ENCODE assay signal across 9 cellular contexts in genomic region chr7:133230591-133231194, GRCh38. TPM values are rescaled to one million over a fixed set of nuclear protein-coding genes. Genes with fewer than 3 reads are reported as not detected.
DNase-seq lines count a peak whose midpoint lies in the region; ATAC-seq, FAIRE-seq and TF ChIP-seq lines count a peak whose summit lies in the region.
"Had no signal": no experiment of that assay in that cellular context is flagged by ENCODE, and none has a peak within 500 bp of the region (broad histone marks: within the 10 kb centered on the region; RNA-seq: fewer than 3 reads in every experiment).

No MANE protein-coding gene starts in this region.

- H3K36me3 ChIP-seq in K562 (ENCODE audit: control insufficient read depth, insufficient read depth, low read length) = no peaks in the 10 kb centered on the region
- H3K36me3 ChIP-seq in kidney (ENCODE audit: control insufficient read depth in 1 of 2, insufficient read depth in 2 of 2, low read length in 2 of 2) = no peaks in the 10 kb centered on the region

- no peaks in the 10 kb centered on the region for H3K4me1 ChIP-seq in K562 (replicated peaks in 1 of 2; ENCODE audit: control insufficient read depth in 2 of 2, insufficient read depth in 2 of 2, low read length in 2 of 2)
- H3K4me1 ChIP-seq in kidney (ENCODE audit: control insufficient read depth in 1 of 2, insufficient read depth in 1 of 2, low read depth in 1 of 2, low read length in 2 of 2) = no peaks in the 10 kb centered on the region

- no peak overlapping the region for H3K9ac ChIP-seq in K562 (ENCODE audit: insufficient read depth in 1 of 2, low read depth in 2 of 2, low read length in 2 of 2)
- H3K9ac ChIP-seq in kidney (ENCODE audit: low read length in 2 of 2) = no peak overlapping the region

- peak; percentile 49 for FAIRE-seq in G401.6 (lab: Jason Lieb, UNC)
- peak; percentile 87 for FAIRE-seq in K562 (lab: Jason Lieb, UNC)
- peak; percentile 60 for FAIRE-seq in kidney (lab: Jason Lieb, UNC)

- DNase-seq in KG1 (lab: John Stamatoyannopoulos, UW) (peak; percentile 2), RPMI8226 (peak; percentile 67), K562 (ENCODE audit: extremely low read depth in 1 of 4, low spot score in 3 of 4) (peak; percentile 65 to 81 (median 76)), kidney (no peak)
- DNase-seq in stimulated activated CD4-positive, alpha-beta T cell treated with anti-CD3 and anti-CD28 coated beads, TNF-alpha, amount 100 ng/mL, for 24 hours (ENCODE audit: low read depth in 3 of 3) = peak; percentile 11 to 18 (median 17)
- DNase-seq: activated naive CD8-positive, alpha-beta T cell treated with anti-CD3 and anti-CD28 coated beads, Interleukin-2, amount 10 ng/mL, durations not matched to agents 7 days and 5 days had no signal

- CTCF ChIA-PET in K562 (lab: Yijun Ruan, JAX; ENCODE audit: low intra/inter-chr PET ratio) = interaction anchor here (0.7 to 2.0 kb wide), 4 partner anchors 300 to 687 kb away, joined by 3 to 8 read pairs (median 4); no protein-coding TSS in a partner anchor

- H3K4me3 ChIP-seq in K562 = no peak overlapping the region
- H3K4me3 ChIP-seq in kidney (ENCODE audit: low read length in 2 of 2) = no peak overlapping the region

- 0% methylated on average over 5 of the region's 5 CpGs for WGBS in K562 (ENCODE audit: insufficient coverage, low coverage, missing lambda C conversion rate)

- POLR2A ChIA-PET in K562 (lab: Yijun Ruan, JAX) = interaction anchor here (0.7 kb wide), 1 partner anchor 753 kb away, joined by 3 read pairs; no protein-coding TSS in a partner anchor

- in situ Hi-C loops in K562 (cut with MboI) = no loop called here

- H3K9me3 ChIP-seq in K562 (replicated peaks; ENCODE audit: control insufficient read depth, insufficient read depth, low read depth, low read length) (no peaks in the 10 kb centered on the region), kidney (ENCODE audit: control insufficient read depth in 1 of 2, low read length in 2 of 2) (no peaks in the 10 kb centered on the region)

- ATAC-seq in K562 (peak; percentile 86), HG02884 (IDR thresholded peaks at IDR 0.05; ENCODE audit: unreplicated experiment) (no peak), HG02973 (IDR thresholded peaks at IDR 0.05; ENCODE audit: unreplicated experiment) (no peak)

- TF ChIP-seq POLR2A in K562 (conservative IDR thresholded peaks at IDR 0.05) = no peak

- H3K27ac ChIP-seq in K562 (ENCODE audit: extremely low read depth, low read depth, low read length) = no peak overlapping the region
- H3K27ac ChIP-seq in kidney (ENCODE audit: low read depth in 2 of 2, low read length in 2 of 2) = no peak overlapping the region

- intact Hi-C loops in K562 (cut with micrococcal nuclease) = loop anchor here (5.0 to 10.0 kb wide), 2 partner anchors 204 to 518 kb away; no protein-coding TSS in a partner anchor
- intact Hi-C loops in kidney (cut with DNase I) = no loop called here

- H3K27me3 ChIP-seq in K562 (ENCODE audit: control insufficient read depth in 2 of 2, insufficient read depth in 2 of 2, low read length in 2 of 2) = peaks cover 24 to 35% of the 10 kb centered on the region in 2 experiments

- H3K79me2 ChIP-seq in K562 (ENCODE audit: control insufficient read depth, insufficient read depth, low read length) = no peaks in the 10 kb centered on the region

- peak; percentile 52 to 77 for TF ChIP-seq RAD21 in K562 (CRISPR knock-in tag; conservative IDR thresholded peaks at IDR 0.05 in 1 of 2, IDR thresholded peaks at IDR 0.05 in 1 of 2)

- TF ChIP-seq CTCF in K562 (IDR thresholded peaks at IDR 0.05 in 2 of 3, conservative IDR thresholded peaks at IDR 0.05 in 1 of 3; ENCODE audit: insufficient read depth in 2 of 3, low read depth in 1 of 3, low read length in 3 of 3) (peak; percentile 67 to 90 (median 85)), kidney (IDR thresholded peaks at IDR 0.05; ENCODE audit: borderline replicate concordance, extremely low read depth, insufficient read depth) (peak; percentile 80)

- no TSS peak for BruUV-seq in K562 (replicated peaks; lab: Mats Ljungman, UMichigan)

- no peaks in the 10 kb centered on the region for H4K20me1 ChIP-seq in K562 (replicated peaks; ENCODE audit: control insufficient read depth, insufficient read depth, low read length)

- no peak overlapping the region for H3K4me2 ChIP-seq in K562 (ENCODE audit: insufficient read depth, low read length)

- H2AFZ ChIP-seq in K562 (ENCODE audit: low read depth, low read length) = no peak overlapping the region

- no peak for TF ChIP-seq EP300 in K562 (IDR thresholded peaks at IDR 0.05; ENCODE audit: low read length)

- H3K9me1 ChIP-seq in K562 (ENCODE audit: control insufficient read depth, insufficient read depth, low read length) = no peaks in the 10 kb centered on the region

TF ChIP-seq in K562, 482 proteins besides CTCF, POLR2A, EP300 and RAD21 (continues in another document):
- TF ChIP-seq STAT6 (CRISPR knock-in tag; IDR thresholded peaks at IDR 0.05) (no peak), BACH1 (tag; IDR thresholded peaks at IDR 0.05) (no peak), ZNF778 (CRISPR knock-in tag; IDR thresholded peaks at IDR 0.05) (no peak), SIX5 (IDR thresholded peaks at IDR 0.05; ENCODE audit: borderline replicate concordance in 1 of 2, insufficient read depth in 1 of 2, low read depth in 1 of 2, low read length in 2 of 2) (no peak), DEAF1 (CRISPR knock-in tag; IDR thresholded peaks at IDR 0.05) (peak; percentile 49; the same call in 1 of the 2 replicates), ZNF23 (CRISPR knock-in tag; IDR thresholded peaks at IDR 0.05) (no peak), ATF3 (IDR thresholded peaks at IDR 0.05) (no peak), ATF3 (CRISPR knock-in tag; conservative IDR thresholded peaks at IDR 0.05) (no peak), PCBP1 (IDR thresholded peaks at IDR 0.05; ENCODE audit: low read depth, low read length, poor library complexity, severe bottlenecking) (no peak), NR2C2 (CRISPR knock-in tag; IDR thresholded peaks at IDR 0.05) (no peak), NR2C2 (tag; IDR thresholded peaks at IDR 0.05) (no peak)

RNA-seq across cellular contexts. Expression of gene EXOC4, which starts 22.2 kb away (rescaled TPM):
- 398 and 596 TPM in 2 replicates for total RNA-seq in K562 (2011; cell fraction: chromatin; rRNA removed; ENCODE audit: low replicate concordance)
- 144 and 188 TPM in 2 replicates for total RNA-seq in K562 (2011; cell fraction: nucleolus; rRNA removed)
- 271 and 334 TPM in 2 replicates for total RNA-seq in K562 (2011; cell fraction: nucleoplasm; rRNA removed)
- total RNA-seq in K562 (2014; rRNA removed) (41.2 and 50.4 TPM in 2 replicates), K562 (2014; rRNA removed; fragmentation: Illumina TruSeq; extraction: Trizol) (60.3 and 68.3 TPM in 2 replicates), K562 (2015; rRNA removed; fragmentation: Illumina TruSeq; extraction: Trizol) (53.4 and 60.6 TPM in 2 replicates), K562 (2021) (54.8 and 59.3 TPM in 2 replicates), kidney (78.7 TPM)
- polyA plus RNA-seq in K562 (2011; rRNA removed) (69.6 and 73.1 TPM in 2 replicates), K562 (2014; fragmentation: Illumina TruSeq; extraction: Trizol) (45.2 and 46.6 TPM in 2 replicates), K562 (2014; fragmentation: Nextera tagmentation; extraction: Ambion mirVana) (10 to 100 TPM; 18.5 to 26.3 TPM), K562 (2014; rRNA removed) (28.7 and 31.0 TPM in 2 replicates), kidney (ENCODE audit: insufficient read depth, low read depth, low replicate concordance) (22.8 TPM)
- 28.2 and 50.6 TPM in 2 replicates for polyA plus RNA-seq in K562 (2011; cell fraction: cytosol; rRNA removed)
- polyA plus RNA-seq in K562 (2011; cell fraction: nucleus; rRNA removed) = 55.8 and 68.8 TPM in 2 replicates
- 36.0 and 52.3 TPM in 2 replicates for polyA plus RNA-seq in K562 (2012)
- 297 and 410 TPM in 2 replicates for polyA minus RNA-seq in K562 (2011; rRNA and poly(A)+ RNA removed)
- 42.7 and 73.7 TPM in 2 replicates for polyA minus RNA-seq in K562 (2011; cell fraction: cytosol; rRNA and poly(A)+ RNA removed)
- polyA minus RNA-seq in K562 (2011; cell fraction: nucleus; rRNA and poly(A)+ RNA removed) = 204 and 451 TPM in 2 replicates
